In the genomic region with DNA sequence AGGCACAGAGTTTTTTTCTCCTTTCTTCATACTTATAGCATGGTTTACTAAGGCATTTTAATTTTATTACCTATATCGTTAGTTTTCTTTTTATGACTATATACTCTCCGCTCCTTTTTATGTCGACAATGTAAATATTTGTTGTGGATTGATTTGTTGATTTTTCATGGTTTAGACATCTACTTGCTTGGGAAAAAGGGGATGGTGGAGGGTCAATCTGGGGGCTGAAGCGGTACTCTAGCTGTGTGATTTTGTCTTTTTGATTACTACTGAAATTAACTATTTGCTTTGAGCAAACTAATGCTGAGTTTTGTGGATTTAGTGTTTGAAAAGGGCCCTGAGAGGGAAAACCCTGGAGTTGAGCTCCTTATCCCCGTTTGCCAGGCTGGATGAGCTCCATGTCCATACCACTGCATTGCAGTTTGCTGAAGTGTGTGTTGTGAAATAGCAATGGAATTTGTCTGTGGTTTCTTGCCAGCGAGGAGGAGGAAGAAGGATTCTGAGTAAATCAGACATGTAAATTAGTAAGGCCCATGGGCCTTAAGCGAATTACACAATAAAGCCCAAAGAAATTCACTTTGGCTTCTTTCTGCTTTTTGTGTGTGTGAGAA, we compare ENCODE assay signal across 9 cellular contexts.
DNase-seq lines count a peak whose midpoint lies in the region; ATAC-seq and TF ChIP-seq lines count a peak whose summit lies in the region.
"Had no signal": no experiment of that assay in that cellular context is flagged by ENCODE, and none has a peak within 500 bp of the region (broad histone marks: within the 10 kb centered on the region; RNA-seq: fewer than 3 reads in every experiment).

No MANE protein-coding gene starts in this region.

- H2AK5ac ChIP-seq in H9 (ENCODE audit: insufficient read length, low read length), result no peak overlapping the region

- 0 out of 2 replicates have a peak, but pooled peaks cover 2% of the 10 kb centered on the region for H3K79me2 ChIP-seq in H9 (ENCODE audit: insufficient read depth, low read length)

- H3K27ac ChIP-seq in H9 (ENCODE audit: insufficient read length, low read depth, low read length), result no peak overlapping the region
- peak overlapping the region; percentile 51 for H3K27ac ChIP-seq in SJSA1

- POLR2A ChIA-PET in activated CD8-positive, alpha-beta T cell treated with anti-CD3 and anti-CD28 coated beads for 36 hours (lab: Charles Lee), result no interaction called here

- no peak overlapping the region for H4K91ac ChIP-seq in H9 (ENCODE audit: insufficient read length, low read depth, low read length)

- no peaks in the 10 kb centered on the region for H3K9me3 ChIP-seq in H9 (ENCODE audit: control insufficient read depth, low read depth, low read length)
- H3K9me3 ChIP-seq in SJSA1 (replicated peaks), result no peaks in the 10 kb centered on the region

- no peak overlapping the region for H3K23ac ChIP-seq in H9 (ENCODE audit: insufficient read length, low read depth, low read length)

- peak overlapping the region in 2 of 3 experiments; percentile 0 to 77; a peak in 4 of 7 replicates for H3K27ac Mint-ChIP-seq in H9
- H3K27ac Mint-ChIP-seq in activated CD8-positive, alpha-beta T cell treated with anti-CD3 and anti-CD28 coated beads for 36 hours, result no peak overlapping the region

- H3K4me3 ChIP-seq in SJSA1, result no peak overlapping the region

- no peak overlapping the region for H3K4me2 ChIP-seq in H9 (ENCODE audit: insufficient read depth, insufficient read length, low read length)

- H2BK120ac ChIP-seq in H9 (ENCODE audit: low read depth, low read length, poor library complexity, severe bottlenecking), result no peak overlapping the region

- no peaks in the 10 kb centered on the region for H4K20me1 ChIP-seq in H9 (ENCODE audit: control insufficient read depth, insufficient read depth, insufficient read length)

- TF ChIP-seq CTCF in H9 (conservative IDR thresholded peaks at IDR 0.05), result no peak
- TF ChIP-seq CTCF in activated CD8-positive, alpha-beta T cell treated with anti-CD3 and anti-CD28 coated beads for 36 hours (IDR thresholded peaks at IDR 0.05), result no peak

- no peak overlapping the region for H3K14ac ChIP-seq in H9 (ENCODE audit: insufficient read depth, low read length)

- no peak overlapping the region for H2BK20ac ChIP-seq in H9 (ENCODE audit: low read depth, low read length, poor library complexity, severe bottlenecking)

- no peak overlapping the region for H3K4me3 Mint-ChIP-seq in H9
- H3K4me3 Mint-ChIP-seq in activated CD8-positive, alpha-beta T cell treated with anti-CD3 and anti-CD28 coated beads for 36 hours, result no peak overlapping the region

- H3K4me1 Mint-ChIP-seq in H9, result peaks cover 22 to 26% of the 10 kb centered on the region in 2 experiments
- peaks cover 33% of the 10 kb centered on the region for H3K4me1 Mint-ChIP-seq in activated CD8-positive, alpha-beta T cell treated with anti-CD3 and anti-CD28 coated beads for 36 hours (ENCODE audit: low read depth)

- ATAC-seq in activated CD8-positive, alpha-beta T cell treated with anti-CD3 and anti-CD28 coated beads for 36 hours, result no peak
- ATAC-seq in GM18520 (IDR thresholded peaks at IDR 0.05; ENCODE audit: unreplicated experiment) (no peak), HG03039 (IDR thresholded peaks at IDR 0.05; ENCODE audit: unreplicated experiment) (no peak)

- H4K8ac ChIP-seq in H9 (replicated peaks; ENCODE audit: insufficient read length, low read depth, low read length), result no peak overlapping the region

- H3T11ph ChIP-seq in H9 (ENCODE audit: low read length), result no peak overlapping the region

- no peak overlapping the region for H2AFZ ChIP-seq in H9 (ENCODE audit: low read length)

- no peak overlapping the region for H3K56ac ChIP-seq in H9 (ENCODE audit: insufficient read length, low read depth, low read length)

- no peaks in the 10 kb centered on the region for H3K9me3 Mint-ChIP-seq in H9
- H3K9me3 Mint-ChIP-seq in activated CD8-positive, alpha-beta T cell treated with anti-CD3 and anti-CD28 coated beads for 36 hours, result no peaks in the 10 kb centered on the region

- H3K36me3 Mint-ChIP-seq in H9 (ENCODE audit: insufficient read depth in 1 of 3, low read depth in 3 of 3), result no peaks in the 10 kb centered on the region
- no peaks in the 10 kb centered on the region for H3K36me3 Mint-ChIP-seq in activated CD8-positive, alpha-beta T cell treated with anti-CD3 and anti-CD28 coated beads for 36 hours (ENCODE audit: low read depth)

- no CpG with 5 or more reads among the region's 7 CpGs for WGBS in H9 (ENCODE audit: extremely low coverage, insufficient read length, low lambda C conversion rate)

- H3K79me1 ChIP-seq in H9 (ENCODE audit: insufficient read depth, low read depth, low read length, poor library complexity, severe bottlenecking), result no peaks in the 10 kb centered on the region

- CTCF ChIA-PET in activated CD8-positive, alpha-beta T cell treated with anti-CD3 and anti-CD28 coated beads for 36 hours (lab: Charles Lee), result interaction anchor here (0.9 kb wide), 1 partner anchor 116 kb away, joined by 4 read pairs; no protein-coding TSS in a partner anchor

- no peak overlapping the region for H3K9ac ChIP-seq in H9 (ENCODE audit: extremely low read depth, insufficient read length, low read length)

- no peaks in the 10 kb centered on the region for H3K36me3 ChIP-seq in SJSA1

- no peak overlapping the region for H3K18ac ChIP-seq in H9 (ENCODE audit: insufficient read length, low read depth, low read length)

- H3K27me3 Mint-ChIP-seq in H9 (ENCODE audit: low read depth), result no peaks in the 10 kb centered on the region
- no peaks in the 10 kb centered on the region for H3K27me3 Mint-ChIP-seq in activated CD8-positive, alpha-beta T cell treated with anti-CD3 and anti-CD28 coated beads for 36 hours

- no peak for DNase-seq in H9
- DNase-seq in SJSA1 (ENCODE audit: low read depth in 1 of 2, low spot score in 2 of 2), result peak; percentile 65 to 82
- peak; percentile 85 for DNase-seq in glomerular visceral epithelial cell (ENCODE audit: extremely low spot score)
- DNase-seq in stromal cell of bone marrow (ENCODE audit: low read depth), result peak; percentile 88
- no peak for DNase-seq in activated CD8-positive, alpha-beta T cell treated with anti-CD3 and anti-CD28 coated beads for 36 hours
- DNase-seq in NAMALWA (ENCODE audit: low spot score), result no peak
- DNase-seq: activated effector memory CD4-positive, alpha-beta T cell treated with Interleukin-2 at 50 U/mL for 16 hours had no signal

- no peaks in the 10 kb centered on the region for H3K23me2 ChIP-seq in H9 (ENCODE audit: insufficient read length, low read depth, low read length, poor library complexity, severe bottlenecking)

- no peak overlapping the region for H4K5ac ChIP-seq in H9 (ENCODE audit: insufficient read length, low read depth, low read length)

- H2BK15ac ChIP-seq in H9 (ENCODE audit: low read depth, low read length), result no peak overlapping the region

- H3K4ac ChIP-seq in H9 (ENCODE audit: low read depth, low read length), result no peak overlapping the region

- no peak overlapping the region for H2BK12ac ChIP-seq in H9 (ENCODE audit: insufficient read length, low read depth, low read length)

- H3K27me3 ChIP-seq in H9 (ENCODE audit: insufficient read depth, low read length) (no peaks in the 10 kb centered on the region), SJSA1 (replicated peaks) (no peaks in the 10 kb centered on the region)

- H3K4me1 ChIP-seq in H9 (ENCODE audit: insufficient read depth, low read length), result no peaks in the 10 kb centered on the region; the same call in 1 of the 2 replicates
- H3K4me1 ChIP-seq in SJSA1 (replicated peaks), result peaks cover 57% of the 10 kb centered on the region

- no peak overlapping the region for H2BK5ac ChIP-seq in H9 (ENCODE audit: insufficient read length, low read length)

- intact Hi-C loops in activated CD8-positive, alpha-beta T cell treated with anti-CD3 and anti-CD28 coated beads for 36 hours (cut with micrococcal nuclease), result no loop called here

Comparison
In these comparisons a context has a peak if more than half of its experiments do, and no peak if none do; other contexts are left out.
1. DNase-seq: peak in SJSA1 (2 of 2), glomerular visceral epithelial cell (single experiment) and stromal cell of bone marrow (single experiment); none in H9 (single experiment), activated CD8-positive, alpha-beta T cell treated with anti-CD3 and anti-CD28 coated beads for 36 hours (single experiment) and NAMALWA (single experiment).